17 cellular contexts compared by ENCODE assay signal in genomic region chr21:40754466-40754865, GRCh38.
"Had no signal": no experiment of that assay in that cellular context is flagged by ENCODE, and none has a peak within 500 bp of the region (broad histone marks: within the 10 kb centered on the region; RNA-seq: fewer than 3 reads in every experiment).

No MANE protein-coding gene starts in this region.

- FAIRE-seq: colon, endometrium, islet of Langerhans had no signal

- H3K27me3 ChIP-seq: neutrophil had no signal

- H3K9me3 ChIP-seq: neutrophil had no signal

- H3K4me1 ChIP-seq: parathyroid adenoma had no signal

- DNase-seq: activated CD4-positive, alpha-beta T cell treated with anti-CD3 and anti-CD28 coated beads, Interleukin-2, amount 10 ng/mL, durations not matched to agents 24 days and 14 days; activated CD4-positive, CD25-positive, alpha-beta regulatory T cell; activated CD8-positive, alpha-beta memory T cell treated with anti-CD3 and anti-CD28 coated beads, Interleukin-2, amount 50 U/mL, for 4 hours; activated CD8-positive, alpha-beta T cell treated with anti-CD3 and anti-CD28 coated beads, Interleukin-2, amount 10 ng/mL, durations not matched to agents 7 days and 5 days; activated gamma-delta T cell; activated T-cell treated with anti-CD3 and anti-CD28 coated beads, Interleukin-2, amount 50 U/mL, for 48 hours; mesenchymal stem cell; naive thymus-derived CD8-positive, alpha-beta T cell; stimulated activated CD4-positive, alpha-beta T cell treated with anti-CD3 and anti-CD28 coated beads, Interleukin-2, amount 100 ng/mL, for 48 hours had no signal

- H3K36me3 ChIP-seq: neutrophil had no signal

- ATAC-seq: activated CD8-positive, alpha-beta T cell treated with anti-CD3 and anti-CD28 coated beads, Interleukin-2, amount 10 ng/mL, durations not matched to agents 7 days and 5 days; activated naive CD4-positive, alpha-beta T cell treated with anti-CD3 and anti-CD28 coated beads, Interleukin-2, amount 50 U/mL, for 72 hours; esophagus mucosa; naive thymus-derived CD8-positive, alpha-beta T cell; stimulated activated memory B cell treated with anti-CD40 and anti-IgM and Interleukin-4, amounts not matched to agents 10 μg/mL and 1 μg/mL and 100 μg/mL, for 72 hours had no signal

- H3K27ac ChIP-seq: neutrophil, parathyroid adenoma had no signal
